Comparison of ENCODE assay signal across 17 cellular contexts in genomic region chr15:67468431-67468830, GRCh38.
"Had no signal": no experiment of that assay in that cellular context is flagged by ENCODE, and none has a peak within 500 bp of the region (broad histone marks: within the 10 kb centered on the region; RNA-seq: fewer than 3 reads in every experiment).

No MANE protein-coding gene starts in this region.

- H3K27me3 ChIP-seq: ascending aorta, dorsolateral prefrontal cortex, gastrocnemius medialis, right lobe of liver had no signal

- H3K4me3 ChIP-seq: ascending aorta, cardiac muscle cell, gastrocnemius medialis, psoas muscle, right lobe of liver had no signal

- H3K4me1 ChIP-seq: ascending aorta, gastrocnemius medialis, psoas muscle, right lobe of liver had no signal

- DNase-seq: activated CD4-positive, alpha-beta T cell treated with anti-CD3 and anti-CD28 coated beads for 1 hour; activated CD4-positive, alpha-beta T cell treated with anti-CD3 and anti-CD28 coated beads, Interleukin-2, amount 50 U/mL, for 4 hours; activated naive CD4-positive, alpha-beta T cell treated with anti-CD3 and anti-CD28 coated beads, Interleukin-2, amount 10 ng/mL, durations not matched to agents 7 days and 5 days; dorsolateral prefrontal cortex; endodermal cell; gastrocnemius medialis; kidney; left ventricle myocardium superior; nephron progenitor cell; occipital lobe; psoas muscle; right lobe of liver; stimulated activated naive CD8-positive, alpha-beta T cell treated with anti-CD3 and anti-CD28 coated beads, Interleukin-15, amount 100 ng/mL, for 72 hours had no signal

- H3K36me3 ChIP-seq: ascending aorta, cardiac muscle cell, right lobe of liver had no signal

- ATAC-seq: activated T-helper 17 cell treated with anti-CD3 and anti-CD28 coated beads, Interleukin-2, amount 50 U/mL, for 72 hours; gastrocnemius medialis; left ventricle myocardium superior; psoas muscle; right lobe of liver; stimulated activated naive CD8-positive, alpha-beta T cell treated with anti-CD3 and anti-CD28 coated beads, Interleukin-15, amount 100 ng/mL, for 72 hours had no signal

- H3K9me3 ChIP-seq: ascending aorta, gastrocnemius medialis, psoas muscle, right lobe of liver had no signal

- H3K27ac ChIP-seq: ascending aorta, cardiac muscle cell, dorsolateral prefrontal cortex, gastrocnemius medialis, psoas muscle, right lobe of liver, VCaP had no signal
